Comparison of ENCODE assay signal across 17 cellular contexts in the genomic region with DNA sequence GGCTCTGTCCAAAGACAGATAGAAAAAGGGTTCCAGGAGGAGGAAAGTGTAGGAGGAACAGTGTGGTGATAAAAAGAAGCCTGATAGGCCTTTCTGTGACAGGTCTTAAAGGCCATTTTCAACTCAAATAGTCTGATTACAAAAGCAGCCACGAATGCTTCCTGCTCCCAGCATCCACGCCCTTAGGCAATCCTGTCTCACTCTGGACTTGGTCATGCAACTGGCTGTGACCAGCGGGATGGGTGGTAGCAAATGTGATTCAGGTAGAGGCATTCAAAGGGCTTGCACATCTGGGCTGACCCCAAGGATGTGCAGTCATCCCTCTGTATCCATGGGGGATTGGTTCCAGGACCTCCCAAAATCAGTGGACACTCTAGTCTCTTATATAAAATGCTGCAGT. TPM values are rescaled to one million over a fixed set of nuclear protein-coding genes. Genes with fewer than 3 reads are reported as not detected.
DNase-seq lines count a peak whose midpoint lies in the region; ATAC-seq and TF ChIP-seq lines count a peak whose summit lies in the region.
"Had no signal": no experiment of that assay in that cellular context is flagged by ENCODE, and none has a peak within 500 bp of the region (broad histone marks: within the 10 kb centered on the region; RNA-seq: fewer than 3 reads in every experiment).

No MANE protein-coding gene starts in this region.

- H3K4me1 Mint-ChIP-seq in glutamatergic neuron (ENCODE audit: low read depth, unreplicated experiment), result peaks cover 5% of the 10 kb centered on the region
- H3K4me1 Mint-ChIP-seq: activated T-helper 17 cell treated with anti-CD3 and anti-CD28 coated beads, Interleukin-2, amount 50 U/mL, for 72 hours had no signal

- H3K18ac ChIP-seq in neuronal stem cell (ENCODE audit: low read length), result no peak overlapping the region

- no peak overlapping the region for H2AFZ ChIP-seq in neuronal stem cell (ENCODE audit: low read length)

- H2BK12ac ChIP-seq in neuronal stem cell (ENCODE audit: low read length), result no peak overlapping the region

- no peak overlapping the region for H2BK15ac ChIP-seq in neuronal stem cell (ENCODE audit: low read length)

- H3K4me3 Mint-ChIP-seq in glutamatergic neuron (ENCODE audit: unreplicated experiment), result no peak overlapping the region
- H3K4me3 Mint-ChIP-seq: activated CD4-positive, alpha-beta memory T cell treated with anti-CD3 and anti-CD28 coated beads, Interleukin-2, amount 10 ng/mL, durations not matched to agents 7 days and 5 days; activated T-helper 17 cell treated with anti-CD3 and anti-CD28 coated beads, Interleukin-2, amount 50 U/mL, for 72 hours; IgD-negative memory B cell; nephron had no signal

- 0 out of 20 replicates have a peak overlapping the region, but pooled peaks of 1 of the 10 experiments have one; percentile 16 for H3K4me3 ChIP-seq in BLaER1 treated with 17β-estradiol and CSF1 and Interleukin-3, amounts not matched to agents 10 nM and 100 nM
- H3K4me3 ChIP-seq in epithelial cell of esophagus (ENCODE audit: low read length), result no peak overlapping the region
- H3K4me3 ChIP-seq in neuronal stem cell (ENCODE audit: low read length in 2 of 2), result no peak overlapping the region
- H3K4me3 ChIP-seq: thyroid gland had no signal

- peak overlapping the region in 5 of 11 experiments; percentile 37 to 70 (median 63); a peak in 9 of 22 replicates for H3K9ac ChIP-seq in BLaER1 treated with 17β-estradiol and CSF1 and Interleukin-3, amounts not matched to agents 10 nM and 100 nM
- no peak overlapping the region for H3K9ac ChIP-seq in neuronal stem cell (ENCODE audit: low read depth, low read length, poor library complexity)

- H3K4me1 ChIP-seq in BLaER1 treated with 17β-estradiol and CSF1 and Interleukin-3, amounts not matched to agents 10 nM and 100 nM, result peaks cover 0 to 70% (median 34%) of the 10 kb centered on the region in 10 experiments; a peak in 15 of 20 replicates
- no peaks in the 10 kb centered on the region for H3K4me1 ChIP-seq in neuronal stem cell (ENCODE audit: control insufficient read depth in 2 of 2, insufficient read depth in 1 of 2, low read depth in 1 of 2, low read length in 2 of 2)
- H3K4me1 ChIP-seq: BE2C, thyroid gland had no signal

- H3K23ac ChIP-seq in neuronal stem cell (ENCODE audit: low read depth, low read length, poor library complexity), result no peak overlapping the region

- H2AK5ac ChIP-seq in neuronal stem cell (ENCODE audit: low read depth, low read length), result no peak overlapping the region

- no peak overlapping the region for H2BK5ac ChIP-seq in neuronal stem cell (ENCODE audit: low read length)

- intact Hi-C loops in sciatic nerve (cut with DNase I), result no loop called here

- H3K79me1 ChIP-seq in neuronal stem cell (ENCODE audit: low read depth, low read length), result no peaks in the 10 kb centered on the region

- H3K9me3 ChIP-seq in BLaER1 treated with 17β-estradiol and CSF1 and Interleukin-3, amounts not matched to agents 10 nM and 100 nM (replicated peaks in 1 of 11), result peaks cover 0 to 14% (median 0%) of the 10 kb centered on the region in 11 experiments; a peak in 5 of 22 replicates
- H3K9me3 ChIP-seq in neuronal stem cell (replicated peaks in 1 of 2; ENCODE audit: control insufficient read depth in 2 of 2, insufficient read depth in 1 of 2, low read depth in 1 of 2, low read length in 2 of 2), result no peaks in the 10 kb centered on the region
- H3K9me3 ChIP-seq: BE2C, thyroid gland had no signal

- H3K4ac ChIP-seq in neuronal stem cell (ENCODE audit: low read length), result no peak overlapping the region

- no peaks in the 10 kb centered on the region for H3K36me3 Mint-ChIP-seq in glutamatergic neuron (ENCODE audit: unreplicated experiment)

- H4K8ac ChIP-seq in neuronal stem cell (ENCODE audit: low read depth, low read length), result no peak overlapping the region

- no peaks in the 10 kb centered on the region for H3K27me3 ChIP-seq in BLaER1 treated with 17β-estradiol and CSF1 and Interleukin-3, amounts not matched to agents 10 nM and 100 nM
- H3K27me3 ChIP-seq in neuronal stem cell (ENCODE audit: control insufficient read depth in 3 of 3, insufficient read depth in 3 of 3, low read depth in 1 of 3, low read length in 3 of 3), result no peaks in the 10 kb centered on the region
- H3K27me3 ChIP-seq: BE2C, thyroid gland had no signal

- H2BK120ac ChIP-seq in neuronal stem cell (ENCODE audit: low read depth, low read length), result no peak overlapping the region

- peak overlapping the region; percentile 49 for H3K14ac ChIP-seq in neuronal stem cell (ENCODE audit: low read length)

- H4K91ac ChIP-seq in neuronal stem cell (ENCODE audit: low read depth, low read length, poor library complexity), result no peak overlapping the region

- no peaks in the 10 kb centered on the region for H3K9me3 Mint-ChIP-seq in glutamatergic neuron (ENCODE audit: unreplicated experiment)
- H3K9me3 Mint-ChIP-seq: activated CD4-positive, alpha-beta memory T cell treated with anti-CD3 and anti-CD28 coated beads, Interleukin-2, amount 10 ng/mL, durations not matched to agents 7 days and 5 days; activated T-helper 17 cell treated with anti-CD3 and anti-CD28 coated beads, Interleukin-2, amount 50 U/mL, for 72 hours; IgD-negative memory B cell; nephron had no signal

- H3K27ac Mint-ChIP-seq in glutamatergic neuron (ENCODE audit: unreplicated experiment), result no peak overlapping the region
- H3K27ac Mint-ChIP-seq: activated CD4-positive, alpha-beta memory T cell treated with anti-CD3 and anti-CD28 coated beads, Interleukin-2, amount 10 ng/mL, durations not matched to agents 7 days and 5 days; IgD-negative memory B cell; nephron had no signal

- H4K20me1 ChIP-seq in BLaER1 treated with 17β-estradiol and CSF1 and Interleukin-3, amounts not matched to agents 10 nM and 100 nM, result no peaks in the 10 kb centered on the region; a peak in 1 of 22 replicates

- no peak for TF ChIP-seq CTCF in epithelial cell of esophagus (IDR thresholded peaks at IDR 0.05; ENCODE audit: insufficient read depth, low read depth, low read length, missing control alignments)
- TF ChIP-seq CTCF in glutamatergic neuron (IDR thresholded peaks at IDR 0.05; ENCODE audit: partially characterized antibody, unreplicated experiment), result no peak

- H3K36me3 ChIP-seq in BLaER1 treated with 17β-estradiol and CSF1 and Interleukin-3, amounts not matched to agents 10 nM and 100 nM, result peaks cover 9 to 56% (median 37%) of the 10 kb centered on the region in 11 experiments; a peak in 21 of 22 replicates
- H3K36me3 ChIP-seq in neuronal stem cell (replicated peaks in 1 of 2; ENCODE audit: control insufficient read depth in 2 of 2, insufficient read depth in 2 of 2, low read length in 2 of 2), result no peaks in the 10 kb centered on the region
- H3K36me3 ChIP-seq: BE2C, thyroid gland had no signal

- DNase-seq in M059J (ENCODE audit: low read depth), result peak; percentile 83
- peak; percentile 88 for DNase-seq in epithelial cell of esophagus (ENCODE audit: low read depth)
- no peak for DNase-seq in neuronal stem cell (ENCODE audit: low spot score)
- DNase-seq in glutamatergic neuron, result no peak
- no peak for DNase-seq in activated CD8-positive, alpha-beta memory T cell treated with anti-CD3 and anti-CD28 coated beads, Interleukin-2, amount 50 U/mL, for 48 hours
- no peak for DNase-seq in sciatic nerve (ENCODE audit: low spot score)
- DNase-seq in stimulated activated naive CD4-positive, alpha-beta T cell (lab: John Stamatoyannopoulos, UW), result no peak
- DNase-seq: activated CD4-positive, alpha-beta memory T cell treated with anti-CD3 and anti-CD28 coated beads, Interleukin-2, amount 10 ng/mL, durations not matched to agents 7 days and 5 days; amygdala; BE2C; erythroblast; stimulated activated CD4-positive, alpha-beta T cell treated with anti-CD3 and anti-CD28 coated beads, Interleukin-1b, Interleukin-23, amount 100 ng/mL, for 48 hours; thyroid gland had no signal

- peak overlapping the region in 9 of 11 experiments; percentile 23 to 87 (median 68); a peak in 15 of 22 replicates for H3K27ac ChIP-seq in BLaER1 treated with 17β-estradiol and CSF1 and Interleukin-3, amounts not matched to agents 10 nM and 100 nM
- no peak overlapping the region for H3K27ac ChIP-seq in neuronal stem cell (replicated peaks; ENCODE audit: low read length)
- H3K27ac ChIP-seq: thyroid gland had no signal

- no CpG with 5 or more reads among the region's 3 CpGs for WGBS in neuronal stem cell (ENCODE audit: extremely low coverage in 2 of 2, insufficient read length in 2 of 2, insufficient replicate concordance in 1 of 2), 2 donors

- ATAC-seq in sciatic nerve, result no peak
- ATAC-seq: activated T-helper 17 cell treated with anti-CD3 and anti-CD28 coated beads, Interleukin-2, amount 50 U/mL, for 72 hours had no signal

- peak overlapping the region in 7 of 11 experiments; percentile 58 to 85 (median 81); a peak in 13 of 22 replicates for H3K4me2 ChIP-seq in BLaER1 treated with 17β-estradiol and CSF1 and Interleukin-3, amounts not matched to agents 10 nM and 100 nM
- no peak overlapping the region for H3K4me2 ChIP-seq in neuronal stem cell (ENCODE audit: insufficient read depth, low read length, poor library complexity, severe bottlenecking)

- peaks cover 1% of the 10 kb centered on the region for H3K27me3 Mint-ChIP-seq in glutamatergic neuron (ENCODE audit: unreplicated experiment)
- H3K27me3 Mint-ChIP-seq: activated CD4-positive, alpha-beta memory T cell treated with anti-CD3 and anti-CD28 coated beads, Interleukin-2, amount 10 ng/mL, durations not matched to agents 7 days and 5 days; activated T-helper 17 cell treated with anti-CD3 and anti-CD28 coated beads, Interleukin-2, amount 50 U/mL, for 72 hours; IgD-negative memory B cell had no signal

RNA-seq across cellular contexts. Expression of a gene that starts 14.4 kb away (rescaled TPM):
- 3.6 and 7.0 TPM in 2 replicates for total RNA-seq in M059J (2014; rRNA removed; shearing (Covaris generic))
- 5.1 TPM for polyA plus RNA-seq in neuronal stem cell (2013, experiment 1 of 2)
- polyA plus RNA-seq in neuronal stem cell (2013, experiment 2 of 2), result 5.2 TPM
- total RNA-seq in glutamatergic neuron (ENCODE audit: unreplicated experiment), result 11.7 TPM
- total RNA-seq in sciatic nerve, result 11.3 TPM

RNA-seq across cellular contexts. Expression of a gene that starts 59.2 kb away (rescaled TPM):
- 39.4 and 56.2 TPM in 2 replicates for total RNA-seq in M059J (2014; rRNA removed; shearing (Covaris generic))
- 4.8 TPM for polyA plus RNA-seq in neuronal stem cell (2013, experiment 1 of 2)
- polyA plus RNA-seq in neuronal stem cell (2013, experiment 2 of 2), result 4.8 TPM
- total RNA-seq in glutamatergic neuron (ENCODE audit: unreplicated experiment) (2.9 TPM), sciatic nerve (10.3 TPM)

Comparison
In these comparisons a context has a peak if more than half of its experiments do, and no peak if none do; other contexts are left out.
1. DNase-seq: peak in M059J (single experiment) and epithelial cell of esophagus (single experiment); none in neuronal stem cell (single experiment), glutamatergic neuron (single experiment), activated CD8-positive, alpha-beta memory T cell treated with anti-CD3 and anti-CD28 coated beads, Interleukin-2, amount 50 U/mL, for 48 hours (single experiment), sciatic nerve (single experiment) and stimulated activated naive CD4-positive, alpha-beta T cell (0 of 6).